In the genomic region with DNA sequence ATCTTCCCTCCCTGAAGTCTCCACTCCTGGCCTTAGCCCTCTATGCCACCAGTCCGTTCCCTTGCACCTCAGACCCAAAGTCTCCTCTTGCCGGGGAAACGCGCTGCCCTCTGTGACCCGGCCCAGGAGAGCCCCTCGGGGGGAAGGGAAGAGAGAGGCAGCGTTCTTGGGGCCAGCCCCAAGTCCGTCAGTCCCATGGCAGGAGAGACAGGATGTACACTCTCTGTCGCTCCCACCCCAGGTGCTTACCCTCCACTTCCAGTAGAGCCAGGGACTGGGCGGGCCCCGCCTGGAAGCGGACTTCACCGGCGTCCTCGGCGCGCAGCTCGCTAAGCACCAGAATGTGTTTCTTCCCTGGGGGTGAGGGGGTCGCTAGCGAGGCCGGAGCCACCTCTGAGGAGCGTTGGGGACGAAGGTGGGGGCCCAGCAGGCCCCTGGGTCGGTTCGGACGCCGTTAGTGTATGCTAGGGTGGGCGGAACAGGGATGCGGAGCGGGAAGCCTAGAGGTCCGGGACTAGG, we compare ENCODE assay signal across 1 cellular context.
TF ChIP-seq lines count a peak whose summit lies in the region.

No MANE protein-coding gene starts in this region.

TF ChIP-seq in HepG2, 621 proteins besides CTCF, POLR2A, EP300 and RAD21 (continues in another document):
- TF ChIP-seq, protein P1, sequence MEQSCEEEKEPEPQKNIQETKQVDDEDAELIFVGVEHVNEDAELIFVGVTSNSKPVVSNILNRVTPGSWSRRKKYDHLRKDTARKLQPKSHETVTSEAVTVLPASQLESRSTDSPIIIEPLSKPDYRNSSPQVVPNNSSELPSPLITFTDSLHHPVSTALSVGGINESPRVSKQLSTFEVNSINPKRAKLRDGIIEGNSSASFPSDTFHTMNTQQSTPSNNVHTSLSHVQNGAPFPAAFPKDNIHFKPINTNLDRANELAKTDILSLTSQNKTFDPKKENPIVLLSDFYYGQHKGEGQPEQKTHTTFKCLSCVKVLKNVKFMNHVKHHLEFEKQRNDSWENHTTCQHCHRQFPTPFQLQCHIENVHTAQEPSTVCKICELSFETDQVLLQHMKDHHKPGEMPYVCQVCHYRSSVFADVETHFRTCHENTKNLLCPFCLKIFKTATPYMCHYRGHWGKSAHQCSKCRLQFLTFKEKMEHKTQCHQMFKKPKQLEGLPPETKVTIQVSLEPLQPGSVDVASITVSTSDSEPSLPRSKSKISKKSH (CRISPR knock-in tag; IDR thresholded peaks at IDR 0.05; ENCODE audit: borderline replicate concordance) = no peak; the same call in 1 of the 2 replicates
- TF ChIP-seq ZFP91 (CRISPR knock-in tag; IDR thresholded peaks at IDR 0.05; ENCODE audit: borderline replicate concordance) (no peak), RBM39 (IDR thresholded peaks at IDR 0.05; ENCODE audit: low read depth, low read length, poor library complexity, severe bottlenecking) (no peak), ZNF703 (CRISPR knock-in tag; IDR thresholded peaks at IDR 0.05; ENCODE audit: borderline replicate concordance) (no peak), DNMT1 (CRISPR knock-in tag; IDR thresholded peaks at IDR 0.05) (no peak), ATF7 (IDR thresholded peaks at IDR 0.05) (no peak), ATF7 (CRISPR knock-in tag; IDR thresholded peaks at IDR 0.05) (no peak), ZBTB42 (CRISPR knock-in tag; IDR thresholded peaks at IDR 0.05) (no peak), SUZ12 (IDR thresholded peaks at IDR 0.05; ENCODE audit: low read depth, low read length) (no peak), SP2 (CRISPR knock-in tag; IDR thresholded peaks at IDR 0.05) (peak; percentile 51), ZNF777 (CRISPR knock-in tag; IDR thresholded peaks at IDR 0.05) (no peak; the same call in 1 of the 2 replicates), ELF4 (CRISPR knock-in tag; IDR thresholded peaks at IDR 0.05; ENCODE audit: borderline replicate concordance) (no peak), ZNF326 (CRISPR knock-in tag; IDR thresholded peaks at IDR 0.05; ENCODE audit: borderline replicate concordance) (no peak), ZNF383 (CRISPR knock-in tag; IDR thresholded peaks at IDR 0.05; ENCODE audit: borderline replicate concordance) (no peak), ZNF547 (CRISPR knock-in tag; IDR thresholded peaks at IDR 0.05) (0 out of 2 replicates have a peak, but pooled peaks have one; percentile 2), ATAD3A (CRISPR knock-in tag; IDR thresholded peaks at IDR 0.05) (no peak), ZZZ3 (CRISPR knock-in tag; IDR thresholded peaks at IDR 0.05; ENCODE audit: borderline replicate concordance) (no peak), DMAP1 (CRISPR knock-in tag; IDR thresholded peaks at IDR 0.05) (no peak), SRSF1 (optimal IDR thresholded peaks at IDR 0.05; ENCODE audit: low read depth, low read length) (no peak), ZNF3 (CRISPR knock-in tag; IDR thresholded peaks at IDR 0.05) (no peak), CHCHD3 (CRISPR knock-in tag; IDR thresholded peaks at IDR 0.05) (no peak), ZNF264 (CRISPR knock-in tag; IDR thresholded peaks at IDR 0.05) (no peak), TCF7 (IDR thresholded peaks at IDR 0.05; ENCODE audit: low read depth) (no peak), ZNF12 (CRISPR knock-in tag; IDR thresholded peaks at IDR 0.05) (no peak), IKZF1 (IDR thresholded peaks at IDR 0.05) (no peak), KLF6 (CRISPR knock-in tag; IDR thresholded peaks at IDR 0.05) (no peak), BRCA1 (CRISPR knock-in tag; IDR thresholded peaks at IDR 0.05) (no peak), THAP8 (CRISPR knock-in tag; IDR thresholded peaks at IDR 0.05; ENCODE audit: borderline replicate concordance) (no peak), KLF9 (CRISPR knock-in tag; IDR thresholded peaks at IDR 0.05; ENCODE audit: low read depth) (no peak), JUND (CRISPR knock-in tag; IDR thresholded peaks at IDR 0.05) (no peak), ZNF619 (CRISPR knock-in tag; IDR thresholded peaks at IDR 0.05) (no peak), ZNF101 (CRISPR knock-in tag; IDR thresholded peaks at IDR 0.05; ENCODE audit: borderline replicate concordance, low read depth) (no peak)
- TF ChIP-seq, protein P2, sequence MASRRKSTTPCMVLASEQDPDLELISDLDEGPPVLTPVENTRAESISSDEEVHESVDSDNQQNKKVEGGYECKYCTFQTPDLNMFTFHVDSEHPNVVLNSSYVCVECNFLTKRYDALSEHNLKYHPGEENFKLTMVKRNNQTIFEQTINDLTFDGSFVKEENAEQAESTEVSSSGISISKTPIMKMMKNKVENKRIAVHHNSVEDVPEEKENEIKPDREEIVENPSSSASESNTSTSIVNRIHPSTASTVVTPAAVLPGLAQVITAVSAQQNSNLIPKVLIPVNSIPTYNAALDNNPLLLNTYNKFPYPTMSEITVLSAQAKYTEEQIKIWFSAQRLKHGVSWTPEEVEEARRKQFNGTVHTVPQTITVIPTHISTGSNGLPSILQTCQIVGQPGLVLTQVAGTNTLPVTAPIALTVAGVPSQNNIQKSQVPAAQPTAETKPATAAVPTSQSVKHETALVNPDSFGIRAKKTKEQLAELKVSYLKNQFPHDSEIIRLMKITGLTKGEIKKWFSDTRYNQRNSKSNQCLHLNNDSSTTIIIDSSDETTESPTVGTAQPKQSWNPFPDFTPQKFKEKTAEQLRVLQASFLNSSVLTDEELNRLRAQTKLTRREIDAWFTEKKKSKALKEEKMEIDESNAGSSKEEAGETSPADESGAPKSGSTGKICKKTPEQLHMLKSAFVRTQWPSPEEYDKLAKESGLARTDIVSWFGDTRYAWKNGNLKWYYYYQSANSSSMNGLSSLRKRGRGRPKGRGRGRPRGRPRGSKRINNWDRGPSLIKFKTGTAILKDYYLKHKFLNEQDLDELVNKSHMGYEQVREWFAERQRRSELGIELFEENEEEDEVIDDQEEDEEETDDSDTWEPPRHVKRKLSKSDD (CRISPR knock-in tag; IDR thresholded peaks at IDR 0.05; ENCODE audit: low read depth) = no peak
- TF ChIP-seq, protein P3, sequence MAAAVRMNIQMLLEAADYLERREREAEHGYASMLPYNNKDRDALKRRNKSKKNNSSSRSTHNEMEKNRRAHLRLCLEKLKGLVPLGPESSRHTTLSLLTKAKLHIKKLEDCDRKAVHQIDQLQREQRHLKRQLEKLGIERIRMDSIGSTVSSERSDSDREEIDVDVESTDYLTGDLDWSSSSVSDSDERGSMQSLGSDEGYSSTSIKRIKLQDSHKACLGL (CRISPR knock-in tag; IDR thresholded peaks at IDR 0.05) = no peak
- TF ChIP-seq, protein P4, sequence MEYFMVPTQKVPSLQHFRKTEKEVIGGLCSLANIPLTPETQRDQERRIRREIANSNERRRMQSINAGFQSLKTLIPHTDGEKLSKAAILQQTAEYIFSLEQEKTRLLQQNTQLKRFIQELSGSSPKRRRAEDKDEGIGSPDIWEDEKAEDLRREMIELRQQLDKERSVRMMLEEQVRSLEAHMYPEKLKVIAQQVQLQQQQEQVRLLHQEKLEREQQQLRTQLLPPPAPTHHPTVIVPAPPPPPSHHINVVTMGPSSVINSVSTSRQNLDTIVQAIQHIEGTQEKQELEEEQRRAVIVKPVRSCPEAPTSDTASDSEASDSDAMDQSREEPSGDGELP (IDR thresholded peaks at IDR 0.05; ENCODE audit: borderline replicate concordance, low read depth) = no peak
- TF ChIP-seq, protein P5, sequence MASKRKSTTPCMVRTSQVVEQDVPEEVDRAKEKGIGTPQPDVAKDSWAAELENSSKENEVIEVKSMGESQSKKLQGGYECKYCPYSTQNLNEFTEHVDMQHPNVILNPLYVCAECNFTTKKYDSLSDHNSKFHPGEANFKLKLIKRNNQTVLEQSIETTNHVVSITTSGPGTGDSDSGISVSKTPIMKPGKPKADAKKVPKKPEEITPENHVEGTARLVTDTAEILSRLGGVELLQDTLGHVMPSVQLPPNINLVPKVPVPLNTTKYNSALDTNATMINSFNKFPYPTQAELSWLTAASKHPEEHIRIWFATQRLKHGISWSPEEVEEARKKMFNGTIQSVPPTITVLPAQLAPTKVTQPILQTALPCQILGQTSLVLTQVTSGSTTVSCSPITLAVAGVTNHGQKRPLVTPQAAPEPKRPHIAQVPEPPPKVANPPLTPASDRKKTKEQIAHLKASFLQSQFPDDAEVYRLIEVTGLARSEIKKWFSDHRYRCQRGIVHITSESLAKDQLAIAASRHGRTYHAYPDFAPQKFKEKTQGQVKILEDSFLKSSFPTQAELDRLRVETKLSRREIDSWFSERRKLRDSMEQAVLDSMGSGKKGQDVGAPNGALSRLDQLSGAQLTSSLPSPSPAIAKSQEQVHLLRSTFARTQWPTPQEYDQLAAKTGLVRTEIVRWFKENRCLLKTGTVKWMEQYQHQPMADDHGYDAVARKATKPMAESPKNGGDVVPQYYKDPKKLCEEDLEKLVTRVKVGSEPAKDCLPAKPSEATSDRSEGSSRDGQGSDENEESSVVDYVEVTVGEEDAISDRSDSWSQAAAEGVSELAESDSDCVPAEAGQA (IDR thresholded peaks at IDR 0.05; ENCODE audit: low read depth) = peak; percentile 7; the same call in 1 of the 2 replicates
- TF ChIP-seq, protein P5 (CRISPR knock-in tag; IDR thresholded peaks at IDR 0.05; ENCODE audit: borderline replicate concordance) = no peak
- TF ChIP-seq, protein P6, sequence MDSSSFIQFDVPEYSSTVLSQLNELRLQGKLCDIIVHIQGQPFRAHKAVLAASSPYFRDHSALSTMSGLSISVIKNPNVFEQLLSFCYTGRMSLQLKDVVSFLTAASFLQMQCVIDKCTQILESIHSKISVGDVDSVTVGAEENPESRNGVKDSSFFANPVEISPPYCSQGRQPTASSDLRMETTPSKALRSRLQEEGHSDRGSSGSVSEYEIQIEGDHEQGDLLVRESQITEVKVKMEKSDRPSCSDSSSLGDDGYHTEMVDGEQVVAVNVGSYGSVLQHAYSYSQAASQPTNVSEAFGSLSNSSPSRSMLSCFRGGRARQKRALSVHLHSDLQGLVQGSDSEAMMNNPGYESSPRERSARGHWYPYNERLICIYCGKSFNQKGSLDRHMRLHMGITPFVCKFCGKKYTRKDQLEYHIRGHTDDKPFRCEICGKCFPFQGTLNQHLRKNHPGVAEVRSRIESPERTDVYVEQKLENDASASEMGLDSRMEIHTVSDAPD (CRISPR knock-in tag; IDR thresholded peaks at IDR 0.05) = 0 out of 2 replicates have a peak, but pooled peaks have one; percentile 48
- TF ChIP-seq, protein P7, sequence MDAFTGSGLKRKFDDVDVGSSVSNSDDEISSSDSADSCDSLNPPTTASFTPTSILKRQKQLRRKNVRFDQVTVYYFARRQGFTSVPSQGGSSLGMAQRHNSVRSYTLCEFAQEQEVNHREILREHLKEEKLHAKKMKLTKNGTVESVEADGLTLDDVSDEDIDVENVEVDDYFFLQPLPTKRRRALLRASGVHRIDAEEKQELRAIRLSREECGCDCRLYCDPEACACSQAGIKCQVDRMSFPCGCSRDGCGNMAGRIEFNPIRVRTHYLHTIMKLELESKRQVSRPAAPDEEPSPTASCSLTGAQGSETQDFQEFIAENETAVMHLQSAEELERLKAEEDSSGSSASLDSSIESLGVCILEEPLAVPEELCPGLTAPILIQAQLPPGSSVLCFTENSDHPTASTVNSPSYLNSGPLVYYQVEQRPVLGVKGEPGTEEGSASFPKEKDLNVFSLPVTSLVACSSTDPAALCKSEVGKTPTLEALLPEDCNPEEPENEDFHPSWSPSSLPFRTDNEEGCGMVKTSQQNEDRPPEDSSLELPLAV (CRISPR knock-in tag; conservative IDR thresholded peaks at IDR 0.05; ENCODE audit: low read depth) = no peak
- TF ChIP-seq, protein P8, sequence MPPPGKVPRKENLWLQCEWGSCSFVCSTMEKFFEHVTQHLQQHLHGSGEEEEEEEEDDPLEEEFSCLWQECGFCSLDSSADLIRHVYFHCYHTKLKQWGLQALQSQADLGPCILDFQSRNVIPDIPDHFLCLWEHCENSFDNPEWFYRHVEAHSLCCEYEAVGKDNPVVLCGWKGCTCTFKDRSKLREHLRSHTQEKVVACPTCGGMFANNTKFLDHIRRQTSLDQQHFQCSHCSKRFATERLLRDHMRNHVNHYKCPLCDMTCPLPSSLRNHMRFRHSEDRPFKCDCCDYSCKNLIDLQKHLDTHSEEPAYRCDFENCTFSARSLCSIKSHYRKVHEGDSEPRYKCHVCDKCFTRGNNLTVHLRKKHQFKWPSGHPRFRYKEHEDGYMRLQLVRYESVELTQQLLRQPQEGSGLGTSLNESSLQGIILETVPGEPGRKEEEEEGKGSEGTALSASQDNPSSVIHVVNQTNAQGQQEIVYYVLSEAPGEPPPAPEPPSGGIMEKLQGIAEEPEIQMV (CRISPR knock-in tag; IDR thresholded peaks at IDR 0.05; ENCODE audit: low read depth) = no peak
